23 cellular contexts compared by ENCODE assay signal in the genomic region with DNA sequence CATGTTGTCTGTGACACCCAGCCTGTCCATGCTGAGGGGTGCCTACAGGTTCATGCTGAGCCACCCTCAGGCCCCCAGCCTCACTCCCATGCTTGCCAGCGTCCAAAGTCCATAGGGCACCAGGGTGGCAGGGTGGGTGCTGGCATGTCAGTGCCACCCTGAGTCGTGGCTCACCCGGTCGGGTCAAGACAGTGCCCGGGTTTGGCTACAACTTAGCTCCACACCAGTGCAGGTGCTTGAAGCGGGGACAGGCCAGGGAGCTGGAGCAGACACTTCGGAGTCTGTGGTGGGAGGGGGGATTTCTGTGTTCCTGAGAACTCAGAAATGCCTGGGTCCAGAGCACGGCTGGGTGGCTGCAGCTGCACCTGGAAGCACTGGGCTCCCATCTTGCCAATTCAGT.
"Had no signal": no experiment of that assay in that cellular context is flagged by ENCODE, and none has a peak within 500 bp of the region (broad histone marks: within the 10 kb centered on the region; RNA-seq: fewer than 3 reads in every experiment).

No MANE protein-coding gene starts in this region.

- ATAC-seq: activated CD8-positive, alpha-beta memory T cell treated with anti-CD3 and anti-CD28 coated beads, Interleukin-2, amount 10 ng/mL, durations not matched to agents 7 days and 5 days; activated naive CD4-positive, alpha-beta T cell treated with anti-CD3 and anti-CD28 coated beads, Interleukin-2, amount 50 U/mL, for 72 hours; K562; T-helper 17 cell had no signal

- H3K4me3 ChIP-seq: K562, Peyer's patch had no signal

- H3K4me1 ChIP-seq: Peyer's patch had no signal

- H3K4me3 Mint-ChIP-seq: activated B cell treated with CpG ODN at 0.5 μM for 24 hours; activated CD4-positive, alpha-beta T cell treated with anti-CD3 and anti-CD28 coated beads, Interleukin-2, amount 10 ng/mL, durations not matched to agents 24 days and 14 days; activated CD8-positive, alpha-beta memory T cell treated with anti-CD3 and anti-CD28 coated beads, Interleukin-2, amount 10 ng/mL, durations not matched to agents 7 days and 5 days; activated T-cell treated with anti-CD3 and anti-CD28 coated beads, Interleukin-2, amount 50 U/mL, for 24 hours; T-helper 17 cell had no signal

- DNase-seq: activated B cell treated with CpG ODN at 0.5 μM for 24 hours; activated CD4-positive, alpha-beta T cell treated with anti-CD3 and anti-CD28 coated beads for 1 hour; activated CD4-positive, alpha-beta T cell treated with anti-CD3 and anti-CD28 coated beads, Interleukin-2, amount 10 ng/mL, durations not matched to agents 24 days and 14 days; activated CD4-positive, alpha-beta T cell treated with anti-CD3 and anti-CD28 coated beads, Interleukin-2, amount 50 U/mL, for 48 hours; activated CD8-positive, alpha-beta memory T cell treated with anti-CD3 and anti-CD28 coated beads, Interleukin-2, amount 10 ng/mL, durations not matched to agents 7 days and 5 days; activated effector memory CD4-positive, alpha-beta T cell treated with anti-CD3 and anti-CD28 coated beads, Interleukin-2, amount 50 U/mL, for 16 hours; activated naive CD4-positive, alpha-beta T cell treated with Interleukin-2 at 50 U/mL for 16 hours; activated T-cell treated with anti-CD3 and anti-CD28 coated beads, Interleukin-2, amount 50 U/mL, for 24 hours; Karpas-422; MM.1S; NCI-H1105; NCI-H1436; NCI-H1694 treated with DMSO at 0.1 percent for 48 hours; NCI-H2029 treated with DMSO at 0.1 percent for 48 hours; NCI-H446; SHP77 treated with DMSO at 0.1 percent for 48 hours; T-helper 17 cell; T-helper 9 cell had no signal

- H3K27me3 Mint-ChIP-seq: activated B cell treated with CpG ODN at 0.5 μM for 24 hours; activated CD4-positive, alpha-beta T cell treated with anti-CD3 and anti-CD28 coated beads, Interleukin-2, amount 10 ng/mL, durations not matched to agents 24 days and 14 days; activated CD8-positive, alpha-beta memory T cell treated with anti-CD3 and anti-CD28 coated beads, Interleukin-2, amount 10 ng/mL, durations not matched to agents 7 days and 5 days; activated T-cell treated with anti-CD3 and anti-CD28 coated beads, Interleukin-2, amount 50 U/mL, for 24 hours; T-helper 17 cell had no signal

- H3K4me1 Mint-ChIP-seq: activated B cell treated with CpG ODN at 0.5 μM for 24 hours; activated CD4-positive, alpha-beta T cell treated with anti-CD3 and anti-CD28 coated beads, Interleukin-2, amount 10 ng/mL, durations not matched to agents 24 days and 14 days; activated CD8-positive, alpha-beta memory T cell treated with anti-CD3 and anti-CD28 coated beads, Interleukin-2, amount 10 ng/mL, durations not matched to agents 7 days and 5 days; T-helper 17 cell had no signal

- H3K27ac Mint-ChIP-seq: activated B cell treated with CpG ODN at 0.5 μM for 24 hours; activated CD4-positive, alpha-beta T cell treated with anti-CD3 and anti-CD28 coated beads, Interleukin-2, amount 10 ng/mL, durations not matched to agents 24 days and 14 days; activated CD8-positive, alpha-beta memory T cell treated with anti-CD3 and anti-CD28 coated beads, Interleukin-2, amount 10 ng/mL, durations not matched to agents 7 days and 5 days; activated naive CD4-positive, alpha-beta T cell treated with anti-CD3 and anti-CD28 coated beads, Interleukin-2, amount 50 U/mL, for 72 hours; activated T-cell treated with anti-CD3 and anti-CD28 coated beads, Interleukin-2, amount 50 U/mL, for 24 hours; T-helper 17 cell had no signal

- H3K9me3 ChIP-seq: Peyer's patch had no signal

- H3K27me3 ChIP-seq: Peyer's patch had no signal

- FAIRE-seq: K562, TTC549 had no signal

- H3K36me3 ChIP-seq: Peyer's patch had no signal

- H3K27ac ChIP-seq: Peyer's patch, RWPE1 had no signal

- H3K36me3 Mint-ChIP-seq: activated CD8-positive, alpha-beta memory T cell treated with anti-CD3 and anti-CD28 coated beads, Interleukin-2, amount 10 ng/mL, durations not matched to agents 7 days and 5 days; activated naive CD4-positive, alpha-beta T cell treated with anti-CD3 and anti-CD28 coated beads, Interleukin-2, amount 50 U/mL, for 72 hours had no signal
